ENCODE assay signal across 8 cellular contexts in the genomic region with DNA sequence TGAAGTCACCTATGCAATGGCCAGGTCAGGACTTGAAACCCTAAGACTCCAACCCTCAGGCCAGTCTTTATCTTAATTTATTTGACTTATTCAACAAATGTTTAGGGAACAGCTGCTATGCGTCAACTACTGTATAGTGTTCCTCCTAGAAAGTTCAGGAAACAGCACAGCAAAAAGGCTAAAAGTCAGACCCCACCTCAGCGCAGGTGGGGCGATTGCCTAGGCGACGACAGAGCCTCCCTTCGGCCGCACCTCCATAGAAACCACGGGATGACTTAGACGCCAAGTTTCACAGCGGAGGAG. TPM values are rescaled to one million over a fixed set of nuclear protein-coding genes. Genes with fewer than 3 reads are reported as not detected.
DNase-seq lines count a peak whose midpoint lies in the region; ATAC-seq and TF ChIP-seq lines count a peak whose summit lies in the region.

No MANE protein-coding gene starts in this region.

- DNase-seq in GM06990 (ENCODE audit: extremely low read depth, insufficient read length), result no peak
- peak; percentile 14 for DNase-seq in LNCaP clone FGC (ENCODE audit: low read depth)
- no peak for DNase-seq in effector memory CD4-positive, alpha-beta T cell
- DNase-seq in omental fat pad (ENCODE audit: low spot score), result no peak
- DNase-seq in activated CD4-positive, CD25-positive, alpha-beta regulatory T cell (lab: John Stamatoyannopoulos, UW), result no peak

- H3K9me3 ChIP-seq in effector memory CD4-positive, alpha-beta T cell (ENCODE audit: control insufficient read depth, low read length), result no peaks in the 10 kb centered on the region

- peak overlapping the region; percentile 90 for H3K4me3 ChIP-seq in GM06990 (replicated peaks; ENCODE audit: low read depth, low read length)
- peak overlapping the region; percentile 95 for H3K4me3 ChIP-seq in LNCaP clone FGC (ENCODE audit: low read depth, low read length)
- H3K4me3 ChIP-seq in effector memory CD4-positive, alpha-beta T cell (ENCODE audit: insufficient read depth, low read depth, low read length, poor library complexity, severe bottlenecking), result peak overlapping the region; percentile 83

- ATAC-seq in omental fat pad (ENCODE audit: low FRiP score), result peak; percentile 1
- ATAC-seq in HG02610 (IDR thresholded peaks at IDR 0.05; ENCODE audit: unreplicated experiment), result no peak
- no peak for ATAC-seq in GM19328 (IDR thresholded peaks at IDR 0.05; ENCODE audit: unreplicated experiment)
- no peak for ATAC-seq in HG03280 (IDR thresholded peaks at IDR 0.05; ENCODE audit: unreplicated experiment)

- H3K4me1 ChIP-seq in effector memory CD4-positive, alpha-beta T cell (ENCODE audit: control insufficient read depth, insufficient read depth, low read length, poor library complexity, severe bottlenecking), result peaks cover 15% of the 10 kb centered on the region

- H3K36me3 ChIP-seq in GM06990 (ENCODE audit: control insufficient read depth, insufficient read depth, low read length), result peaks cover 6% of the 10 kb centered on the region
- H3K36me3 ChIP-seq in effector memory CD4-positive, alpha-beta T cell (ENCODE audit: control insufficient read depth, insufficient read depth, low read length), result no peaks in the 10 kb centered on the region

- H3K27ac ChIP-seq in effector memory CD4-positive, alpha-beta T cell (ENCODE audit: insufficient read depth, low read length, poor library complexity, severe bottlenecking), result peak overlapping the region; percentile 95

- TF ChIP-seq CTCF in GM06990 (IDR thresholded peaks at IDR 0.05; ENCODE audit: insufficient read depth, low read length, poor library complexity, severe bottlenecking), result no peak
- TF ChIP-seq CTCF in LNCaP clone FGC (IDR thresholded peaks at IDR 0.05; ENCODE audit: control insufficient read depth, extremely low read depth, insufficient read depth), result no peak
- TF ChIP-seq CTCF in omental fat pad (IDR thresholded peaks at IDR 0.05), result no peak

- H3K27me3 ChIP-seq in GM06990 (replicated peaks; ENCODE audit: control insufficient read depth, insufficient read depth, low read length), result no peaks in the 10 kb centered on the region
- H3K27me3 ChIP-seq in effector memory CD4-positive, alpha-beta T cell (replicated peaks; ENCODE audit: control insufficient read depth, insufficient read depth, low read length, poor library complexity, severe bottlenecking), result no peaks in the 10 kb centered on the region

RNA-seq across cellular contexts. Expression of gene VRK3, which starts 0.5 kb away (rescaled TPM):
- total RNA-seq in omental fat pad, result 10 to 100 TPM; 14.4 to 43.0 (median 27.6) TPM

RNA-seq across cellular contexts. Expression of gene ZNF473, which starts 1.1 kb away (rescaled TPM):
- 10 to 100 TPM in 2 of 4 donors, 1 to 10 TPM in 2; 7.3 to 13.6 (median 10.6) TPM for total RNA-seq in omental fat pad
